ENCODE assay signal across 20 cellular contexts in genomic region chr1:49187054-49187453, GRCh38.
DNase-seq lines count a peak whose midpoint lies in the region; TF ChIP-seq lines count a peak whose summit lies in the region.
"Had no signal": no experiment of that assay in that cellular context is flagged by ENCODE, and none has a peak within 500 bp of the region (broad histone marks: within the 10 kb centered on the region; RNA-seq: fewer than 3 reads in every experiment).

No MANE protein-coding gene starts in this region.

- peaks cover 79% of the 10 kb centered on the region for H3K9me3 Mint-ChIP-seq in mesothelial cell of epicardium

- peak; percentile 54 for DNase-seq in Ammon's horn (ENCODE audit: low spot score)
- DNase-seq in cerebellum (ENCODE audit: low spot score) = peak; percentile 1
- peak; percentile 36 for DNase-seq in inferior parietal cortex (ENCODE audit: extremely low spot score)
- DNase-seq in pons (ENCODE audit: low spot score) = peak; percentile 35
- DNase-seq in mesothelial cell of epicardium (ENCODE audit: low spot score in 2 of 2, unreplicated experiment in 2 of 2) = no peak
- no peak for DNase-seq in activated CD4-positive, alpha-beta T cell treated with anti-CD3 and anti-CD28 coated beads for 48 hours
- DNase-seq in coronary artery (ENCODE audit: low spot score) = no peak
- no peak for DNase-seq in NCI-H146 treated with DMSO at 0.1 percent for 48 hours (lab: John Stamatoyannopoulos, UW; ENCODE audit: unreplicated experiment)
- DNase-seq: BE2C; CD4-positive, alpha-beta T cell; CD8-positive, alpha-beta memory T cell; DMS 273 treated with DMSO at 0.1 percent for 48 hours; DMS79; EL; GF-D8; H9 had no signal

- H3K27ac Mint-ChIP-seq in mesothelial cell of epicardium = no peak overlapping the region
- H3K27ac Mint-ChIP-seq: CD14-positive monocyte; CD4-positive, alpha-beta T cell; CD8-positive, alpha-beta memory T cell; GM23338; H9 had no signal

- no peak overlapping the region for H3K27ac ChIP-seq in coronary artery
- H3K27ac ChIP-seq: 22Rv1; BLaER1 treated with 17β-estradiol and CSF1 and Interleukin-3, amounts not matched to agents 10 nM and 100 nM had no signal

- no peak overlapping the region for H3K4me3 ChIP-seq in coronary artery
- H3K4me3 ChIP-seq: BLaER1 treated with 17β-estradiol and CSF1 and Interleukin-3, amounts not matched to agents 10 nM and 100 nM; GM23338 had no signal

- no peak for TF ChIP-seq CTCF in mesothelial cell of epicardium (IDR thresholded peaks at IDR 0.05; ENCODE audit: unreplicated experiment)
- no peak for TF ChIP-seq CTCF in coronary artery (IDR thresholded peaks at IDR 0.05)

- H3K27me3 Mint-ChIP-seq in mesothelial cell of epicardium (ENCODE audit: low read depth) = no peaks in the 10 kb centered on the region
- H3K27me3 Mint-ChIP-seq: CD4-positive, alpha-beta T cell had no signal

- H3K4me3 Mint-ChIP-seq in mesothelial cell of epicardium = no peak overlapping the region
- H3K4me3 Mint-ChIP-seq: CD14-positive monocyte; CD4-positive, alpha-beta T cell; CD8-positive, alpha-beta memory T cell; GM23338; H9 had no signal

- H3K36me3 Mint-ChIP-seq in mesothelial cell of epicardium = no peaks in the 10 kb centered on the region
- H3K36me3 Mint-ChIP-seq: CD14-positive monocyte; CD8-positive, alpha-beta memory T cell had no signal

- H3K4me1 Mint-ChIP-seq in mesothelial cell of epicardium = no peaks in the 10 kb centered on the region
- H3K4me1 Mint-ChIP-seq: CD14-positive monocyte; CD8-positive, alpha-beta memory T cell; GM23338; H9 had no signal

Comparison
In these comparisons a context has a peak if more than half of its experiments do, and no peak if none do; other contexts are left out.
1. DNase-seq: peak in Ammon's horn (single experiment), cerebellum (single experiment), inferior parietal cortex (single experiment) and pons (single experiment); none in mesothelial cell of epicardium (0 of 2), activated CD4-positive, alpha-beta T cell treated with anti-CD3 and anti-CD28 coated beads for 48 hours (single experiment), coronary artery (single experiment) and NCI-H146 treated with DMSO at 0.1 percent for 48 hours (single experiment).